ENCODE assay signal across 34 cellular contexts in genomic region chr19:55738302-55738701, GRCh38. TPM values are rescaled to one million over a fixed set of nuclear protein-coding genes. Genes with fewer than 3 reads are reported as not detected.
"Had no signal": no experiment of that assay in that cellular context is flagged by ENCODE, and none has a peak within 500 bp of the region (broad histone marks: within the 10 kb centered on the region; RNA-seq: fewer than 3 reads in every experiment).

NLRP9 (minus strand) TSS chr19:55738402; CDS start chr19:55738374, 28 bp downstream.

- FAIRE-seq: astrocyte, bronchial epithelial cell had no signal

- H3K4me3 ChIP-seq: adrenal gland, ascending aorta, body of pancreas, breast epithelium, cardiac muscle cell had no signal

- H3K4me1 ChIP-seq: adrenal gland, ascending aorta, body of pancreas, breast epithelium had no signal

- H3K27ac ChIP-seq: adrenal gland, ascending aorta, body of pancreas, brain microvascular endothelial cell, breast epithelium, cardiac muscle cell had no signal

- ATAC-seq: activated naive CD4-positive, alpha-beta T cell treated with anti-CD3 and anti-CD28 coated beads, Interleukin-2, amount 50 U/mL, for 72 hours; activated naive CD8-positive, alpha-beta T cell treated with anti-CD3 and anti-CD28 coated beads, Interleukin-2, amount 50 U/mL, for 24 hours; activated T-cell treated with anti-CD3 and anti-CD28 coated beads, Interleukin-2, amount 50 U/mL, for 4 hours; activated T-cell treated with anti-CD3 and anti-CD28 coated beads, Interleukin-2, amount 50 U/mL, for 72 hours; activated T-helper 17 cell treated with anti-CD3 and anti-CD28 coated beads, Interleukin-2, amount 50 U/mL, for 72 hours; body of pancreas had no signal

- DNase-seq: activated effector memory CD4-positive, alpha-beta T cell treated with anti-CD3 and anti-CD28 coated beads, Interleukin-2, amount 50 U/mL, for 16 hours; activated effector memory CD4-positive, alpha-beta T cell treated with Interleukin-2 at 50 U/mL for 16 hours; activated gamma-delta T cell; activated gamma-delta T cell treated with Interleukin-2 at 50 U/mL for 16 hours; activated naive CD4-positive, alpha-beta T cell; activated naive CD4-positive, alpha-beta T cell treated with anti-CD3 and anti-CD28 coated beads for 36 hours; activated naive CD4-positive, alpha-beta T cell treated with anti-CD3 and anti-CD28 coated beads, Interleukin-2, amount 10 ng/mL, durations not matched to agents 7 days and 5 days; activated naive CD4-positive, alpha-beta T cell treated with anti-CD3 and anti-CD28 coated beads, Interleukin-2, amount 50 U/mL, for 16 hours; activated naive CD4-positive, alpha-beta T cell treated with Interleukin-2 at 50 U/mL for 16 hours; activated naive CD8-positive, alpha-beta T cell treated with anti-CD3 and anti-CD28 coated beads for 36 hours; activated naive CD8-positive, alpha-beta T cell treated with anti-CD3 and anti-CD28 coated beads, Interleukin-2, amount 10 ng/mL, durations not matched to agents 7 days and 5 days; activated naive CD8-positive, alpha-beta T cell treated with anti-CD3 and anti-CD28 coated beads, Interleukin-2, amount 50 U/mL, for 24 hours; activated T-cell treated with anti-CD3 and anti-CD28 coated beads, Interleukin-2, amount 50 U/mL, for 24 hours; activated T-cell treated with anti-CD3 and anti-CD28 coated beads, Interleukin-2, amount 50 U/mL, for 4 hours; activated T-cell treated with anti-CD3 and anti-CD28 coated beads, Interleukin-2, amount 50 U/mL, for 48 hours; activated T-cell treated with anti-CD3 and anti-CD28 coated beads, Interleukin-2, amount 50 U/mL, for 72 hours; adrenal gland; amniotic stem cell; amygdala; anterior cingulate cortex; aorta; body of pancreas; brain microvascular endothelial cell; caudate nucleus; central memory CD4-positive, alpha-beta T cell; cerebellar nuclear complex had no signal

- H3K9me3 ChIP-seq: adrenal gland, ascending aorta, body of pancreas, breast epithelium had no signal

RNA-seq across cellular contexts. Expression of gene NLRP9, which starts in this region (rescaled TPM):
- polyA plus RNA-seq: adipose tissue, adrenal gland, aorta, cardiac muscle cell had no signal
